Comparison of ENCODE assay signal across 1 cellular context in the genomic region with DNA sequence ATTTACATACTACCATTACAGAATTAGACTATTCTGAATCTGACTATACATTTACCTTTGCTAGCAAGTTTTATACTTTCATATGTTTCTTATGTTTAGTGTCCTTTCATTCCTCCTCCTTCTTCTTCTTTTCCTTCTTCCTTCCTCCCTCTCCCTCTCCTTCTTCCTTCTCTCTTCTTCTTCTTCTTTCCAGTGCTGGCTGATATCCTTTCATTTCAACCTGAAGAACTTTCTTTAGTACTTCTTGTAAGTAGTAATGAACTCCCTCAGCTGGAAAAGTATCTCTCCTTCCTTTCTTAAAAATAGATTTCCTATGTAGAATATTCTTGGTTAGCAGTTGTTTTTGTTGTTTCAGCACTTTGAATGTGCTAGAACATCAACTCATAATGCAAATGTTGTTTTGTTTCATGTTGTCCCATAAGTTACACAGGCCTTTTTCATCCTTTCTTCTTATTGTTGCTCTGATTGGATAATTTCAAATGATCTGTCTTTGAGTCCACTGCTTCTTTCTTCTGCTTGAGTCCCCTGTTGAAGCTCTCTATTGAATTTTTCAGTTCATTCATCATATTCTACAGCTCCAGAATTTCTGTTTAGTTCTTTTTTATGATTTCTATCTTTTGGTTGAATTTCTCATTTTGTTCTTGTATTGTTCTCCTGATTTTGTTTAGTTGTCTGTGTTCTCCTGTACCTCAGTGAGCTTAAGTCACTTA.
TF ChIP-seq lines count a peak whose summit lies in the region.

No MANE protein-coding gene starts in this region.

TF ChIP-seq in A549, 52 proteins besides CTCF, POLR2A, EP300 and RAD21 (continued from another document):
- TF ChIP-seq, protein P1, sequence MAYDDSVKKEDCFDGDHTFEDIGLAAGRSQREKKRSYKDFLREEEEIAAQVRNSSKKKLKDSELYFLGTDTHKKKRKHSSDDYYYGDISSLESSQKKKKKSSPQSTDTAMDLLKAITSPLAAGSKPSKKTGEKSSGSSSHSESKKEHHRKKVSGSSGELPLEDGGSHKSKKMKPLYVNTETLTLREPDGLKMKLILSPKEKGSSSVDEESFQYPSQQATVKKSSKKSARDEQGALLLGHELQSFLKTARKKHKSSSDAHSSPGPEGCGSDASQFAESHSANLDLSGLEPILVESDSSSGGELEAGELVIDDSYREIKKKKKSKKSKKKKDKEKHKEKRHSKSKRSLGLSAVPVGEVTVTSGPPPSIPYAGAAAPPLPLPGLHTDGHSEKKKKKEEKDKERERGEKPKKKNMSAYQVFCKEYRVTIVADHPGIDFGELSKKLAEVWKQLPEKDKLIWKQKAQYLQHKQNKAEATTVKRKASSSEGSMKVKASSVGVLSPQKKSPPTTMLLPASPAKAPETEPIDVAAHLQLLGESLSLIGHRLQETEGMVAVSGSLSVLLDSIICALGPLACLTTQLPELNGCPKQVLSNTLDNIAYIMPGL (CRISPR knock-in tag; IDR thresholded peaks at IDR 0.05; ENCODE audit: borderline replicate concordance): no peak
TF ChIP-seq in A549: peak in this region for 1.
